ENCODE assay signal across 1 cellular context in genomic region chr19:19426799-19427198, GRCh38.
A peak's percentile ranks its signal among the peaks of the same experiment; 100 is the strongest.
TF ChIP-seq lines count a peak whose summit lies in the region.

No MANE protein-coding gene starts in this region.

TF ChIP-seq in HepG2, 621 proteins besides CTCF, POLR2A, EP300 and RAD21:
- TF ChIP-seq ZNF609 (CRISPR knock-in tag; IDR thresholded peaks at IDR 0.05; ENCODE audit: borderline replicate concordance), result no peak
- TF ChIP-seq MAFK (conservative IDR thresholded peaks at IDR 0.05 in 1 of 2, IDR thresholded peaks at IDR 0.05 in 1 of 2; ENCODE audit: low read length in 2 of 2), result peak; percentile 9 to 26; a peak in 1 of 4 replicates
